21 cellular contexts compared by ENCODE assay signal in the genomic region with DNA sequence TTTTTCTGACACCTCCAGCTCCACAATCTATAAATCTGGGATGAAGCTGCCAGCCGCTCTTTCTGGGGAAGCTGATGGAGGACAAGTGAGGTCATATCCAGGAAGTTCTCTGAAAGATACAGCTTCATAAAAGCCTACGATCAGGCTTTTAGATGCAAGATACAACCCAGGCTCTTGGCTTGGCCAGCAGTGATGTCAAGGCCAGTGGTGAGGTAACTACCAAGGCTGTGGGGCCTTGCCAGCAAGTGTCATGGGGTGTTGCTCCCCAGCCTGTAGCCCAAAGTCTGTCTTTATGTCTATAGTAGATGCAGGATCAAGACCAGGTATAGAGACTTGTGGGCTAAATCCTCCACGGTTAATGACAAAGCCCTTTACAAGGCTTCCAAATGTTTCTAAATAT.
"Had no signal": no experiment of that assay in that cellular context is flagged by ENCODE, and none has a peak within 500 bp of the region (broad histone marks: within the 10 kb centered on the region; RNA-seq: fewer than 3 reads in every experiment).

No MANE protein-coding gene starts in this region.

- H3K4me3 Mint-ChIP-seq: immature natural killer cell, mesothelial cell of epicardium, naive B cell had no signal

- H3K4me1 ChIP-seq: esophagus muscularis mucosa, gastroesophageal sphincter, left lung, lower lobe of right lung had no signal

- ATAC-seq: foreskin keratinocyte, gastroesophageal sphincter, left lung, lower lobe of right lung, mucosa of descending colon had no signal

- H3K36me3 ChIP-seq: esophagus muscularis mucosa, gastroesophageal sphincter, heart left ventricle, left lung, lower lobe of right lung had no signal

- H3K36me3 Mint-ChIP-seq: immature natural killer cell, mesothelial cell of epicardium had no signal

- H3K27ac Mint-ChIP-seq: immature natural killer cell, mesothelial cell of epicardium, naive B cell had no signal

- H3K27me3 ChIP-seq: dorsolateral prefrontal cortex, esophagus muscularis mucosa, foreskin keratinocyte, gastroesophageal sphincter, heart left ventricle, hepatocyte, left lung had no signal

- H3K4me1 Mint-ChIP-seq: immature natural killer cell, naive B cell had no signal

- DNase-seq: dermis blood vessel endothelial cell; dorsolateral prefrontal cortex; effector CD4-positive, alpha-beta T cell; effector memory CD4-positive, alpha-beta T cell; foreskin keratinocyte; hypothalamus; immature natural killer cell; islet precursor cell; kidney; kidney glomerular epithelial cell; left lung; lower lobe of right lung; mesenchymal stem cell; mucosa of descending colon; naive B cell had no signal

- H3K9me3 ChIP-seq: esophagus muscularis mucosa, gastroesophageal sphincter, heart left ventricle, left lung, lower lobe of right lung, mucosa of descending colon had no signal

- H3K4me3 ChIP-seq: coronary artery, dorsolateral prefrontal cortex, esophagus muscularis mucosa, gastroesophageal sphincter, heart left ventricle, hepatocyte, left lung, lower lobe of right lung, mucosa of descending colon had no signal

- H3K27ac ChIP-seq: coronary artery, dorsolateral prefrontal cortex, esophagus muscularis mucosa, foreskin keratinocyte, gastroesophageal sphincter, heart left ventricle, hepatocyte, left lung, lower lobe of right lung had no signal

- H3K9me3 Mint-ChIP-seq: immature natural killer cell, mesothelial cell of epicardium had no signal
